ENCODE assay signal across 26 cellular contexts in the genomic region with DNA sequence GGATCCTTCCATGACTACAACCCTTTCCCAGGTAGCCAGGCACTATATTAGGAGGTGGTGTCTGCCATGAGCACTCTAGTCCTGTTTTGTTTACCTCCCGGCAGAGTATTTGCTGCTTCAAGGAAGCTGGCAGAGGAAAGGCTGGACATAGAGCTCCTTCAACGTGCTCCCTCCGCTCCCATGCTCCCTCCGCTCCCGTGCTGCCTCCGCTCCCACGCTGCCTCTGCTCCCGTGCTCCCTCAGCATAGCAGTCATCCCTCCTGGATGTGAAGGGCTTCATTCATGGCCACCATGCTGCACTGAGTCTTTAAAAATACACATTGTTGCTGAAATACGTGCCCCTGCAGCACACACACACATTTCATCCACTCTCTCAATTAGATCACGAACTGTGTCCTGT.
"Had no signal": no experiment of that assay in that cellular context is flagged by ENCODE, and none has a peak within 500 bp of the region (broad histone marks: within the 10 kb centered on the region; RNA-seq: fewer than 3 reads in every experiment).

No MANE protein-coding gene starts in this region.

- H3K4me3 ChIP-seq: left ventricle myocardium inferior, lung, ovary, right atrium auricular region, right lobe of liver, skin epidermis, stomach, testis, thyroid gland, transverse colon, upper lobe of right lung, uterus had no signal

- H3K9me3 ChIP-seq: left ventricle myocardium inferior, ovary, right atrium auricular region, right lobe of liver, testis, thyroid gland, transverse colon, upper lobe of right lung, uterus had no signal

- H3K36me3 ChIP-seq: left ventricle myocardium inferior, ovary, right atrium auricular region, right lobe of liver, stomach, thyroid gland, transverse colon, upper lobe of right lung, uterus had no signal

- H3K4me3 Mint-ChIP-seq: immature natural killer cell; mesothelial cell of epicardium; naive B cell; natural killer cell treated with Interleukin-12 subunit alpha and Interleukin-12 subunit beta and Interleukin-15 and Interleukin-18, amount 100 ng/mL, for 72 hours; stimulated activated naive B cell treated with anti-CD40 and anti-IgM and Interleukin-4, amounts not matched to agents 10 μg/mL and 1 μg/mL and 100 μg/mL, for 72 hours had no signal

- H3K27me3 ChIP-seq: ovary, right atrium auricular region, right lobe of liver, testis, thyroid gland, transverse colon, upper lobe of right lung, uterus had no signal

- DNase-seq: hypothalamus; immature natural killer cell; left ventricle myocardium inferior; mesendoderm; naive B cell; occipital lobe; ovary; right lobe of liver; stimulated activated CD4-positive, alpha-beta T cell treated with anti-CD3 and anti-CD28 coated beads, Interleukin-12 subunit alpha, Interleukin-12 subunit beta, amount 100 ng/mL, for 4 hours; stimulated activated CD4-positive, alpha-beta T cell treated with anti-CD3 and anti-CD28 coated beads, Interleukin-15, amount 100 ng/mL, for 24 hours; stimulated activated CD4-positive, alpha-beta T cell treated with anti-CD3 and anti-CD28 coated beads, Interleukin-2, amount 100 ng/mL, for 24 hours; stimulated activated CD4-positive, alpha-beta T cell treated with anti-CD3 and anti-CD28 coated beads, Interleukin-4, amount 100 ng/mL, for 1 hour; stimulated activated naive B cell treated with anti-CD40 and anti-IgM and Interleukin-4, amounts not matched to agents 10 μg/mL and 1 μg/mL and 100 μg/mL, for 72 hours; stimulated activated naive CD8-positive, alpha-beta T cell treated with anti-CD3 and anti-CD28 coated beads, Interleukin-15, Interleukin-2, amounts not matched to agents 100 U/mL and 50 U/mL, for 24 hours; stomach; testis; thyroid gland; transverse colon; upper lobe of right lung; uterus had no signal

- H3K36me3 Mint-ChIP-seq: immature natural killer cell; mesothelial cell of epicardium; naive B cell; natural killer cell treated with Interleukin-12 subunit alpha and Interleukin-12 subunit beta and Interleukin-15 and Interleukin-18, amount 100 ng/mL, for 72 hours; stimulated activated naive B cell treated with anti-CD40 and anti-IgM and Interleukin-4, amounts not matched to agents 10 μg/mL and 1 μg/mL and 100 μg/mL, for 72 hours had no signal

- ATAC-seq: right lobe of liver; stimulated activated naive B cell treated with anti-CD40 and anti-IgM and Interleukin-4, amounts not matched to agents 10 μg/mL and 1 μg/mL and 100 μg/mL, for 72 hours; stimulated activated naive CD8-positive, alpha-beta T cell treated with anti-CD3 and anti-CD28 coated beads, Interleukin-15, Interleukin-2, amounts not matched to agents 100 U/mL and 50 U/mL, for 24 hours had no signal

- H3K4me1 ChIP-seq: left ventricle myocardium inferior, right atrium auricular region, right lobe of liver, stomach, testis, thyroid gland, transverse colon, upper lobe of right lung, uterus had no signal

- H3K9me3 Mint-ChIP-seq: immature natural killer cell; natural killer cell treated with Interleukin-12 subunit alpha and Interleukin-12 subunit beta and Interleukin-15 and Interleukin-18, amount 100 ng/mL, for 72 hours; stimulated activated naive B cell treated with anti-CD40 and anti-IgM and Interleukin-4, amounts not matched to agents 10 μg/mL and 1 μg/mL and 100 μg/mL, for 72 hours had no signal

- H3K27ac ChIP-seq: left ventricle myocardium inferior, ovary, right atrium auricular region, right lobe of liver, skin epidermis, stomach, testis, thyroid gland, transverse colon, upper lobe of right lung, uterus had no signal

- H3K27ac Mint-ChIP-seq: immature natural killer cell; mesothelial cell of epicardium; naive B cell; natural killer cell treated with Interleukin-12 subunit alpha and Interleukin-12 subunit beta and Interleukin-15 and Interleukin-18, amount 100 ng/mL, for 72 hours; progenitor cell of endocrine pancreas; stimulated activated naive B cell treated with anti-CD40 and anti-IgM and Interleukin-4, amounts not matched to agents 10 μg/mL and 1 μg/mL and 100 μg/mL, for 72 hours had no signal

- H3K27me3 Mint-ChIP-seq: stimulated activated naive B cell treated with anti-CD40 and anti-IgM and Interleukin-4, amounts not matched to agents 10 μg/mL and 1 μg/mL and 100 μg/mL, for 72 hours had no signal

- H3K4me1 Mint-ChIP-seq: immature natural killer cell; mesothelial cell of epicardium; naive B cell; stimulated activated naive B cell treated with anti-CD40 and anti-IgM and Interleukin-4, amounts not matched to agents 10 μg/mL and 1 μg/mL and 100 μg/mL, for 72 hours had no signal
